Comparison of ENCODE assay signal across 10 cellular contexts in genomic region chr11:10414659-10415058, GRCh38. TPM values are rescaled to one million over a fixed set of nuclear protein-coding genes. Genes with fewer than 3 reads are reported as not detected.
DNase-seq lines count a peak whose midpoint lies in the region; ATAC-seq, FAIRE-seq and TF ChIP-seq lines count a peak whose summit lies in the region.
"Had no signal": no experiment of that assay in that cellular context is flagged by ENCODE, and none has a peak within 500 bp of the region (broad histone marks: within the 10 kb centered on the region; RNA-seq: fewer than 3 reads in every experiment).

No MANE protein-coding gene starts in this region.

- POLR2A ChIA-PET in activated CD8-positive, alpha-beta T cell treated with anti-CD3 and anti-CD28 coated beads, Interleukin-2, amount 10 ng/mL, durations not matched to agents 7 days and 5 days (lab: Charles Lee), result interaction anchor here (0.6 kb wide), 1 partner anchor 71 kb away, joined by 3 read pairs; no protein-coding TSS in a partner anchor

- H3K27ac ChIP-seq in upper lobe of right lung, result no peak overlapping the region
- H3K27ac ChIP-seq: C4-2B had no signal

- H3K27me3 Mint-ChIP-seq in activated CD8-positive, alpha-beta T cell treated with anti-CD3 and anti-CD28 coated beads, Interleukin-2, amount 10 ng/mL, durations not matched to agents 7 days and 5 days (ENCODE audit: low read depth), result peaks cover 15% of the 10 kb centered on the region

- H3K4me1 Mint-ChIP-seq in activated CD8-positive, alpha-beta T cell treated with anti-CD3 and anti-CD28 coated beads, Interleukin-2, amount 10 ng/mL, durations not matched to agents 7 days and 5 days (ENCODE audit: low read depth), result peaks cover 29% of the 10 kb centered on the region

- H3K27ac Mint-ChIP-seq in activated naive CD4-positive, alpha-beta T cell treated with anti-CD3 and anti-CD28 coated beads, Interleukin-2, amount 50 U/mL, for 72 hours, result peak overlapping the region; percentile 76 to 81
- no peak overlapping the region for H3K27ac Mint-ChIP-seq in activated CD8-positive, alpha-beta T cell treated with anti-CD3 and anti-CD28 coated beads, Interleukin-2, amount 10 ng/mL, durations not matched to agents 7 days and 5 days

- intact Hi-C loops in upper lobe of right lung (cut with DNase I), result loop anchor here (5.0 kb wide), 1 partner anchor 323 kb away; no protein-coding TSS in a partner anchor

- no peaks in the 10 kb centered on the region for H3K36me3 ChIP-seq in upper lobe of right lung

- CTCF ChIA-PET in activated CD8-positive, alpha-beta T cell treated with anti-CD3 and anti-CD28 coated beads, Interleukin-2, amount 10 ng/mL, durations not matched to agents 7 days and 5 days (lab: Charles Lee), result interaction anchor here (1.0 to 5.4 kb wide), 12 partner anchors 9 to 324 kb away, joined by 3 to 146 read pairs (median 10); partner anchors contain the start of genes AMPD3 and RNF141

- H3K4me3 Mint-ChIP-seq in activated CD8-positive, alpha-beta T cell treated with anti-CD3 and anti-CD28 coated beads, Interleukin-2, amount 10 ng/mL, durations not matched to agents 7 days and 5 days, result peak overlapping the region; percentile 28

- H3K27me3 ChIP-seq in upper lobe of right lung, result no peaks in the 10 kb centered on the region

- peak in 1 of 2 donors; percentile 53 for ATAC-seq in activated naive CD4-positive, alpha-beta T cell treated with anti-CD3 and anti-CD28 coated beads, Interleukin-2, amount 50 U/mL, for 72 hours
- ATAC-seq in activated CD8-positive, alpha-beta T cell treated with anti-CD3 and anti-CD28 coated beads, Interleukin-2, amount 10 ng/mL, durations not matched to agents 7 days and 5 days, result peak; percentile 59
- ATAC-seq in upper lobe of right lung, result peak; percentile 73

- TF ChIP-seq CTCF in upper lobe of right lung (IDR thresholded peaks at IDR 0.05), result no peak

- no peak overlapping the region for H3K4me3 ChIP-seq in upper lobe of right lung

- no peak for FAIRE-seq in urothelium cell line (lab: Jason Lieb, UNC)

- H3K4me1 ChIP-seq in upper lobe of right lung, result peaks cover 12% of the 10 kb centered on the region

- H3K9me3 ChIP-seq in upper lobe of right lung, result no peaks in the 10 kb centered on the region

- DNase-seq in activated naive CD4-positive, alpha-beta T cell treated with anti-CD3 and anti-CD28 coated beads, Interleukin-2, amount 50 U/mL, for 72 hours (ENCODE audit: low spot score in 2 of 2), result no peak
- DNase-seq in activated naive CD4-positive, alpha-beta T cell treated with Interleukin-2 at 50 U/mL for 16 hours, result no peak
- DNase-seq in activated CD8-positive, alpha-beta T cell treated with anti-CD3 and anti-CD28 coated beads, Interleukin-2, amount 10 ng/mL, durations not matched to agents 7 days and 5 days, result peak; percentile 49
- DNase-seq in iris pigment epithelial cell (ENCODE audit: low read depth) (peak; percentile 41), upper lobe of right lung (no peak), urothelium cell line (ENCODE audit: low spot score) (no peak), NCI-H2227 treated with DMSO at 0.1 percent for 48 hours (lab: John Stamatoyannopoulos, UW) (no peak), SW 1271 (lab: John Stamatoyannopoulos, UW) (no peak)
- DNase-seq: NCI-H2029 treated with DMSO at 0.1 percent for 48 hours had no signal

- H3K9me3 Mint-ChIP-seq in activated naive CD4-positive, alpha-beta T cell treated with anti-CD3 and anti-CD28 coated beads, Interleukin-2, amount 50 U/mL, for 72 hours, result no peaks in the 10 kb centered on the region
- H3K9me3 Mint-ChIP-seq in activated CD8-positive, alpha-beta T cell treated with anti-CD3 and anti-CD28 coated beads, Interleukin-2, amount 10 ng/mL, durations not matched to agents 7 days and 5 days (ENCODE audit: insufficient read depth), result no peaks in the 10 kb centered on the region

- H3K36me3 Mint-ChIP-seq in activated naive CD4-positive, alpha-beta T cell treated with anti-CD3 and anti-CD28 coated beads, Interleukin-2, amount 50 U/mL, for 72 hours, result no peaks in the 10 kb centered on the region
- no peaks in the 10 kb centered on the region for H3K36me3 Mint-ChIP-seq in activated CD8-positive, alpha-beta T cell treated with anti-CD3 and anti-CD28 coated beads, Interleukin-2, amount 10 ng/mL, durations not matched to agents 7 days and 5 days (ENCODE audit: low read depth)

RNA-seq across cellular contexts. Expression of gene AMPD3, which starts 40.4 kb away (rescaled TPM):
- 10 to 100 TPM; 41.9 to 50.5 TPM for total RNA-seq in activated naive CD4-positive, alpha-beta T cell treated with anti-CD3 and anti-CD28 coated beads, Interleukin-2, amount 50 U/mL, for 72 hours
- 10 to 100 TPM; 11.9 to 12.3 TPM for total RNA-seq in activated CD8-positive, alpha-beta T cell treated with anti-CD3 and anti-CD28 coated beads, Interleukin-2, amount 10 ng/mL, durations not matched to agents 7 days and 5 days
- 11.6 TPM for total RNA-seq in upper lobe of right lung

Comparison
In these comparisons a context has a peak if more than half of its experiments do, and no peak if none do; other contexts are left out.
1. DNase-seq: peak in activated CD8-positive, alpha-beta T cell treated with anti-CD3 and anti-CD28 coated beads, Interleukin-2, amount 10 ng/mL, durations not matched to agents 7 days and 5 days (single experiment) and iris pigment epithelial cell (single experiment); none in activated naive CD4-positive, alpha-beta T cell treated with anti-CD3 and anti-CD28 coated beads, Interleukin-2, amount 50 U/mL, for 72 hours (0 of 2), activated naive CD4-positive, alpha-beta T cell treated with Interleukin-2 at 50 U/mL for 16 hours (single experiment), upper lobe of right lung (single experiment), urothelium cell line (single experiment), NCI-H2227 treated with DMSO at 0.1 percent for 48 hours (single experiment) and SW 1271 (0 of 2).